ENCODE assay signal across 1 cellular context in the genomic region with DNA sequence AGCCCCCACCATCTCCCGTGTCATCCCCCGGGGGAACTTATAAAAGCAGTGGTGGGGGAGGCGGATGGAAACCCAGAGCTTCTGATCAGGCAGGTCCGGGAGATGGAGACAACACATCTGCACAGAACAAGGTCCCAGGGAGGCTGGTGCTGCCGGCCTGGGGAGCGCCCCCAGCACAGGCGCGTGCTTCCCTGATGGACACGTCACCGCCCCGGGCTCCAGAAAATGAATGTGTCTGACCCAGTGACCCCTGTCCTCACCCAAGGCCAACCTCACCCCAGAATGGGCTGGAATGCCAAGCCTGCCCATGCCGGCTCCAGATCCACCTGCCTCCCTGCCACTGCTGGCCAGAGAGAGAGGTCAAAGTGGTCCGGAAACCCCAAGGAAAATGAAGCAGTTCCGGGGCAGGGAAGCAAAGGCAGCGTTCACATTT.
TF ChIP-seq lines count a peak whose summit lies in the region.

No MANE protein-coding gene starts in this region.

TF ChIP-seq in HepG2, 621 proteins besides CTCF, POLR2A, EP300 and RAD21 (continued from another document and continues in another):
- TF ChIP-seq AHDC1 (CRISPR knock-in tag; IDR thresholded peaks at IDR 0.05; ENCODE audit: borderline replicate concordance) (no peak), ZNF747 (CRISPR knock-in tag; IDR thresholded peaks at IDR 0.05; ENCODE audit: borderline replicate concordance) (peak; percentile 15; the same call in 1 of the 2 replicates), SMAD3 (CRISPR knock-in tag; IDR thresholded peaks at IDR 0.05) (no peak), MTERF4 (CRISPR knock-in tag; IDR thresholded peaks at IDR 0.05) (peak; percentile 42; the same call in 1 of the 2 replicates), MXD1 (CRISPR knock-in tag; IDR thresholded peaks at IDR 0.05) (no peak), ELF3 (CRISPR knock-in tag; IDR thresholded peaks at IDR 0.05) (peak; percentile 28; the same call in 1 of the 2 replicates), SUZ12 (IDR thresholded peaks at IDR 0.05; ENCODE audit: low read depth, low read length) (no peak), ZNF687 (CRISPR knock-in tag; IDR thresholded peaks at IDR 0.05) (peak; percentile 85; the same call in 1 of the 2 replicates), THAP11 (CRISPR knock-in tag; IDR thresholded peaks at IDR 0.05) (no peak), SNAPC2 (CRISPR knock-in tag; IDR thresholded peaks at IDR 0.05) (no peak), HIC2 (CRISPR knock-in tag; IDR thresholded peaks at IDR 0.05; ENCODE audit: low read depth) (peak; percentile 62; the same call in 1 of the 2 replicates), KAT7 (CRISPR knock-in tag; IDR thresholded peaks at IDR 0.05; ENCODE audit: borderline replicate concordance) (no peak), MNT (IDR thresholded peaks at IDR 0.05) (0 out of 2 replicates have a peak, but pooled peaks have one; percentile 3), ZNF709 (CRISPR knock-in tag; IDR thresholded peaks at IDR 0.05) (0 out of 2 replicates have a peak, but pooled peaks have one; percentile 24), ZNF839 (CRISPR knock-in tag; IDR thresholded peaks at IDR 0.05; ENCODE audit: borderline replicate concordance) (peak; percentile 19; the same call in 1 of the 2 replicates), CHD2 (IDR thresholded peaks at IDR 0.05; ENCODE audit: low read depth, low read length) (no peak), JUND (CRISPR knock-in tag; IDR thresholded peaks at IDR 0.05) (peak; percentile 57; the same call in 1 of the 2 replicates), ZNF563 (CRISPR knock-in tag; IDR thresholded peaks at IDR 0.05) (0 out of 2 replicates have a peak, but pooled peaks have one; percentile 32), CC2D1A (CRISPR knock-in tag; IDR thresholded peaks at IDR 0.05) (no peak), REPIN1 (CRISPR knock-in tag; IDR thresholded peaks at IDR 0.05; ENCODE audit: borderline replicate concordance, low read depth) (no peak), ZNF460 (CRISPR knock-in tag; IDR thresholded peaks at IDR 0.05; ENCODE audit: borderline replicate concordance) (no peak), CREM (IDR thresholded peaks at IDR 0.05) (no peak; the same call in 1 of the 2 replicates), CREM (CRISPR knock-in tag; IDR thresholded peaks at IDR 0.05) (no peak), ATF3 (CRISPR knock-in tag; IDR thresholded peaks at IDR 0.05) (0 out of 2 replicates have a peak, but pooled peaks have one; percentile 36), TEAD3 (CRISPR knock-in tag; optimal IDR thresholded peaks at IDR 0.05; ENCODE audit: borderline replicate concordance) (peak; percentile 86), KLF12 (CRISPR knock-in tag; IDR thresholded peaks at IDR 0.05; ENCODE audit: borderline replicate concordance) (0 out of 2 replicates have a peak, but pooled peaks have one; percentile 7)
- TF ChIP-seq, protein P1, sequence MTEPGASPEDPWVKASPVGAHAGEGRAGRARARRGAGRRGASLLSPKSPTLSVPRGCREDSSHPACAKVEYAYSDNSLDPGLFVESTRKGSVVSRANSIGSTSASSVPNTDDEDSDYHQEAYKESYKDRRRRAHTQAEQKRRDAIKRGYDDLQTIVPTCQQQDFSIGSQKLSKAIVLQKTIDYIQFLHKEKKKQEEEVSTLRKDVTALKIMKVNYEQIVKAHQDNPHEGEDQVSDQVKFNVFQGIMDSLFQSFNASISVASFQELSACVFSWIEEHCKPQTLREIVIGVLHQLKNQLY (CRISPR knock-in tag; IDR thresholded peaks at IDR 0.05): no peak
- TF ChIP-seq, protein P2, sequence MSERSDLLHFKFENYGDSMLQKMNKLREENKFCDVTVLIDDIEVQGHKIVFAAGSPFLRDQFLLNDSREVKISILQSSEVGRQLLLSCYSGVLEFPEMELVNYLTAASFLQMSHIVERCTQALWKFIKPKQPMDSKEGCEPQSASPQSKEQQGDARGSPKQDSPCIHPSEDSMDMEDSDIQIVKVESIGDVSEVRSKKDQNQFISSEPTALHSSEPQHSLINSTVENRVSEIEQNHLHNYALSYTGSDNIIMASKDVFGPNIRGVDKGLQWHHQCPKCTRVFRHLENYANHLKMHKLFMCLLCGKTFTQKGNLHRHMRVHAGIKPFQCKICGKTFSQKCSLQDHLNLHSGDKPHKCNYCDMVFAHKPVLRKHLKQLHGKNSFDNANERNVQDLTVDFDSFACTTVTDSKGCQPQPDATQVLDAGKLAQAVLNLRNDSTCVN (CRISPR knock-in tag; IDR thresholded peaks at IDR 0.05; ENCODE audit: borderline replicate concordance): peak; percentile 100
- TF ChIP-seq, protein P3, sequence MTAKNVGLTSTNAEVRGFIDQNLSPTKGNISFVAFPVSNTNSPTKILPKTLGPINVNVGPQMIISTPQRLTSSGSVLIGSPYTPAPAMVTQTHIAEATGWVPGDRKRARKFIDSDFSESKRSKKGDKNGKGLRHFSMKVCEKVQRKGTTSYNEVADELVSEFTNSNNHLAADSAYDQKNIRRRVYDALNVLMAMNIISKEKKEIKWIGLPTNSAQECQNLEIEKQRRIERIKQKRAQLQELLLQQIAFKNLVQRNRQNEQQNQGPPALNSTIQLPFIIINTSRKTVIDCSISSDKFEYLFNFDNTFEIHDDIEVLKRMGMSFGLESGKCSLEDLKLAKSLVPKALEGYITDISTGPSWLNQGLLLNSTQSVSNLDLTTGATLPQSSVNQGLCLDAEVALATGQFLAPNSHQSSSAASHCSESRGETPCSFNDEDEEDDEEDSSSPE (CRISPR knock-in tag; IDR thresholded peaks at IDR 0.05): peak; percentile 51; the same call in 1 of the 2 replicates
- TF ChIP-seq, protein P4, sequence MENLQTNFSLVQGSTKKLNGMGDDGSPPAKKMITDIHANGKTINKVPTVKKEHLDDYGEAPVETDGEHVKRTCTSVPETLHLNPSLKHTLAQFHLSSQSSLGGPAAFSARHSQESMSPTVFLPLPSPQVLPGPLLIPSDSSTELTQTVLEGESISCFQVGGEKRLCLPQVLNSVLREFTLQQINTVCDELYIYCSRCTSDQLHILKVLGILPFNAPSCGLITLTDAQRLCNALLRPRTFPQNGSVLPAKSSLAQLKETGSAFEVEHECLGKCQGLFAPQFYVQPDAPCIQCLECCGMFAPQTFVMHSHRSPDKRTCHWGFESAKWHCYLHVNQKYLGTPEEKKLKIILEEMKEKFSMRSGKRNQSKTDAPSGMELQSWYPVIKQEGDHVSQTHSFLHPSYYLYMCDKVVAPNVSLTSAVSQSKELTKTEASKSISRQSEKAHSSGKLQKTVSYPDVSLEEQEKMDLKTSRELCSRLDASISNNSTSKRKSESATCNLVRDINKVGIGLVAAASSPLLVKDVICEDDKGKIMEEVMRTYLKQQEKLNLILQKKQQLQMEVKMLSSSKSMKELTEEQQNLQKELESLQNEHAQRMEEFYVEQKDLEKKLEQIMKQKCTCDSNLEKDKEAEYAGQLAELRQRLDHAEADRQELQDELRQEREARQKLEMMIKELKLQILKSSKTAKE (CRISPR knock-in tag; IDR thresholded peaks at IDR 0.05; ENCODE audit: borderline replicate concordance): peak; percentile 82; the same call in 1 of the 2 replicates
